ENCODE assay signal across 8 cellular contexts in genomic region chr19:47608074-47608907, GRCh38. TPM values are rescaled to one million over a fixed set of nuclear protein-coding genes. Genes with fewer than 3 reads are reported as not detected.
A peak's percentile ranks its signal among the peaks of the same experiment; 100 is the strongest.
DNase-seq lines count a peak whose midpoint lies in the region; ATAC-seq, FAIRE-seq and TF ChIP-seq lines count a peak whose summit lies in the region.

No MANE protein-coding gene starts in this region.

- ATAC-seq in GM18867 (IDR thresholded peaks at IDR 0.05; ENCODE audit: unreplicated experiment) = peak; percentile 79
- peak; percentile 86 for ATAC-seq in HG03097 (IDR thresholded peaks at IDR 0.05; ENCODE audit: low FRiP score, unreplicated experiment)
- ATAC-seq in WTC11 = peak; percentile 86

- peak overlapping the region; percentile 84 for H3K4me3 Mint-ChIP-seq in WTC11

- in situ Hi-C loops in ACHN (cut with HindIII; ENCODE audit: low pct_ligation_motif_present, low pct_unique_long_range_greater_than_20kb, low sequenced_read_pairs) = no loop called here

- H3K27me3 Mint-ChIP-seq in WTC11 (ENCODE audit: low read depth) = no peaks in the 10 kb centered on the region; the same call in 1 of the 2 replicates

- DNase-seq in ACHN = peak; percentile 91
- peak; percentile 87 for DNase-seq in NCI-H2171 treated with DMSO at 0.1 percent for 48 hours (lab: John Stamatoyannopoulos, UW)
- peak; percentile 96 for DNase-seq in WTC11 (ENCODE audit: low spot score)
- peak; percentile 67 for DNase-seq in bronchial epithelial cell (ENCODE audit: low read depth)
- peak; percentile 94 for DNase-seq in iris pigment epithelial cell (ENCODE audit: low read depth)
- DNase-seq in stimulated activated CD4-positive, alpha-beta T cell treated with anti-CD3 and anti-CD28 coated beads, Interleukin-12 subunit alpha, Interleukin-12 subunit beta, amount 100 ng/mL, for 24 hours (ENCODE audit: low read depth in 2 of 2) = peak; percentile 89 to 93

- TF ChIP-seq CTCF in WTC11 (IDR thresholded peaks at IDR 0.05) = no peak
- peak; percentile 42 for TF ChIP-seq CTCF in bronchial epithelial cell (IDR thresholded peaks at IDR 0.05; ENCODE audit: insufficient read depth, low read length, severe bottlenecking)

- H3K9me3 Mint-ChIP-seq in WTC11 = peaks cover 4% of the 10 kb centered on the region; the same call in 1 of the 2 replicates

- H3K27me3 ChIP-seq in bronchial epithelial cell (ENCODE audit: control insufficient read depth, insufficient read depth, low read length) = no peaks in the 10 kb centered on the region

- H3K4me3 ChIP-seq in bronchial epithelial cell (ENCODE audit: low read depth, low read length) = peak overlapping the region; percentile 99

- peaks cover 24% of the 10 kb centered on the region for H3K4me1 Mint-ChIP-seq in WTC11

- CTCF ChIA-PET in WTC11 (lab: Charles Lee) = interaction anchor here (0.9 to 1.4 kb wide), 8 partner anchors 9 to 172 kb away, joined by 3 to 5 read pairs (median 3); partner anchors contain the start of gene EHD2

- peak overlapping the region; percentile 73 for H3K27ac Mint-ChIP-seq in WTC11

- no peak for FAIRE-seq in bronchial epithelial cell (lab: Jason Lieb, UNC)

- H3K36me3 ChIP-seq in bronchial epithelial cell (ENCODE audit: control insufficient read depth, insufficient read depth, low read length) = peaks cover 5% of the 10 kb centered on the region

- H3K36me3 Mint-ChIP-seq in WTC11 = peaks cover 5% of the 10 kb centered on the region

- POLR2A ChIA-PET in WTC11 (lab: Charles Lee) = interaction anchor here (0.6 to 1.1 kb wide), 3 partner anchors 9 to 163 kb away, joined by 3 to 8 read pairs (median 8); no protein-coding TSS in a partner anchor

TF ChIP-seq in WTC11, 78 proteins besides CTCF, POLR2A, EP300 and RAD21 (continues in another document):
- TF ChIP-seq ARID4B (CRISPR knock-in tag; IDR thresholded peaks at IDR 0.05; ENCODE audit: borderline replicate concordance) = peak; percentile 33; the same call in 1 of the 2 replicates
- peak; percentile 76; the same call in 1 of the 2 replicates for TF ChIP-seq E2F5 (CRISPR knock-in tag; IDR thresholded peaks at IDR 0.05)
- TF ChIP-seq ZBTB43 (CRISPR knock-in tag; IDR thresholded peaks at IDR 0.05) = peak; percentile 45; the same call in 1 of the 2 replicates
- no peak for TF ChIP-seq NFATC4 (CRISPR knock-in tag; IDR thresholded peaks at IDR 0.05)
- TF ChIP-seq USF1 (CRISPR knock-in tag; IDR thresholded peaks at IDR 0.05) = no peak
- TF ChIP-seq SP1 (CRISPR knock-in tag; conservative IDR thresholded peaks at IDR 0.05) = peak; percentile 95
- no peak for TF ChIP-seq USF2 (CRISPR knock-in tag; IDR thresholded peaks at IDR 0.05)
- peak; percentile 20; the same call in 1 of the 2 replicates for TF ChIP-seq ZNF317 (CRISPR knock-in tag; IDR thresholded peaks at IDR 0.05; ENCODE audit: borderline replicate concordance, low read depth)
- TF ChIP-seq E2F1 (CRISPR knock-in tag; IDR thresholded peaks at IDR 0.05) = peak; percentile 29; the same call in 1 of the 2 replicates
- TF ChIP-seq ETV6 (CRISPR knock-in tag; IDR thresholded peaks at IDR 0.05) = no peak
- TF ChIP-seq ZNF425 (CRISPR knock-in tag; conservative IDR thresholded peaks at IDR 0.05) = no peak
- TF ChIP-seq TEAD1 (CRISPR knock-in tag; IDR thresholded peaks at IDR 0.05) = peak; percentile 60; the same call in 1 of the 2 replicates

RNA-seq across cellular contexts. Expression of gene BICRA, which starts 0.6 kb away (rescaled TPM):
- total RNA-seq in WTC11 (2021) (23.0 to 30.3 TPM (median 26.0 TPM) in 3 replicates), bronchial epithelial cell (2.9 and 4.5 TPM in 2 replicates)

RNA-seq across cellular contexts. Expression of gene ZNF541, which starts 35.3 kb away (rescaled TPM):
- 0.07 to 0.09 TPM (median 0.09 TPM) in 3 replicates for total RNA-seq in WTC11 (2021)
- total RNA-seq in bronchial epithelial cell = not detected in 2 replicates

Comparison
In these comparisons a context has a peak if more than half of its experiments do, and no peak if none do; other contexts are left out.
1. Peak in every context shown above with its lines: DNase-seq, ATAC-seq and H3K4me3 ChIP-seq.